Comparison of ENCODE assay signal across 8 cellular contexts in genomic region chr5:69166686-69167487, GRCh38. TPM values are rescaled to one million over a fixed set of nuclear protein-coding genes. Genes with fewer than 3 reads are reported as not detected.
DNase-seq lines count a peak whose midpoint lies in the region; ATAC-seq, FAIRE-seq and TF ChIP-seq lines count a peak whose summit lies in the region.

Gene CCNB1, plus strand, starts transcription at chr5:69167150. Its CDS starts 113 bp downstream, at chr5:69167263.

- ATAC-seq in HG03175 (IDR thresholded peaks at IDR 0.05; ENCODE audit: unreplicated experiment): peak; percentile 99

- in situ Hi-C loops in GM18951 (cut with MboI; ENCODE audit: low sequenced_read_pairs, unreplicated experiment): no loop called here

- H3K4me3 ChIP-seq in WERI-Rb-1 (ENCODE audit: low read depth, low read length) (peak within 1 kb of the TSS; percentile 91), bronchial epithelial cell (ENCODE audit: low read depth, low read length) (peak within 1 kb of the TSS; percentile 88), small intestine (ENCODE audit: low read depth in 1 of 2, low read length in 2 of 2) (peak within 1 kb of the TSS; percentile 42 to 74)

- H3K27me3 ChIP-seq in WERI-Rb-1 (ENCODE audit: insufficient read depth, low read depth, severe bottlenecking) (no peaks in the 10 kb centered on the region), bronchial epithelial cell (ENCODE audit: control insufficient read depth, insufficient read depth, low read length) (no peaks in the 10 kb centered on the region), small intestine (ENCODE audit: control insufficient read depth in 2 of 2, insufficient read depth in 2 of 2, low read length in 2 of 2) (no peaks in the 10 kb centered on the region)

- peaks cover 0 to 1% of the 10 kb centered on the region in 2 donors for H3K4me1 ChIP-seq in small intestine (ENCODE audit: control insufficient read depth in 2 of 2, insufficient read depth in 1 of 2, low read depth in 1 of 2, low read length in 1 of 2)

- TF ChIP-seq CTCF in WERI-Rb-1 (IDR thresholded peaks at IDR 0.05; ENCODE audit: low read depth, low read length): no peak
- no peak for TF ChIP-seq CTCF in bronchial epithelial cell (IDR thresholded peaks at IDR 0.05; ENCODE audit: insufficient read depth, low read length, severe bottlenecking)

- H3K27ac ChIP-seq in WERI-Rb-1 (peak within 1 kb of the TSS; percentile 95), small intestine (ENCODE audit: low read depth in 1 of 2, low read length in 1 of 2) (peak within 1 kb of the TSS in 1 of 2 donors; percentile 71)

- 1% methylated on average over 49 to 50 of the region's 50 CpGs for WGBS in small intestine, 3 donors

- H3K36me3 ChIP-seq in WERI-Rb-1 (peaks cover 46% of the 10 kb centered on the region), bronchial epithelial cell (ENCODE audit: control insufficient read depth, insufficient read depth, low read length) (peaks cover 5% of the 10 kb centered on the region), small intestine (ENCODE audit: control insufficient read depth in 2 of 2, insufficient read depth in 2 of 2, low read length in 2 of 2) (no peaks in the 10 kb centered on the region)

- DNase-seq in AG08396 (ENCODE audit: low spot score): peak; percentile 99
- peak; percentile 95 for DNase-seq in NCI-H2227 treated with DMSO at 0.1 percent for 48 hours (lab: John Stamatoyannopoulos, UW)
- DNase-seq in WERI-Rb-1: peak; percentile 99
- DNase-seq in bronchial epithelial cell (ENCODE audit: low read depth): peak; percentile 95
- peak; percentile 100 for DNase-seq in iPS-NIHi11 (ENCODE audit: low spot score)
- DNase-seq in small intestine: peak; percentile 99

- H3K9me3 ChIP-seq in WERI-Rb-1 (ENCODE audit: severe bottlenecking) (no peaks in the 10 kb centered on the region), small intestine (ENCODE audit: control insufficient read depth, low read depth) (no peaks in the 10 kb centered on the region)

- FAIRE-seq in bronchial epithelial cell (lab: Jason Lieb, UNC): no peak
- no peak for FAIRE-seq in small intestine (lab: Jason Lieb, UNC)

- peak; percentile 75 for TF ChIP-seq POLR2A in GM18951 (IDR thresholded peaks at IDR 0.05; ENCODE audit: extremely low read depth, insufficient read depth, insufficient read length)

RNA-seq across cellular contexts. Expression of gene CCNB1, which starts in this region (rescaled TPM):
- total RNA-seq in bronchial epithelial cell: 6.3 and 7.9 TPM in 2 replicates
- polyA plus RNA-seq in small intestine: 10 to 100 TPM in 1 of 3 donors, 1 to 10 TPM in 2; 5.1 to 82.4 (median 8.5) TPM
